Comparison of ENCODE assay signal across 1 cellular context in genomic region chrX:3712080-3712869, GRCh38.
TF ChIP-seq lines count a peak whose summit lies in the region.

No MANE protein-coding gene starts in this region.

TF ChIP-seq in K562, 482 proteins besides CTCF, POLR2A, EP300 and RAD21 (continued from another document):
- peak; percentile 87 for TF ChIP-seq MGA (IDR thresholded peaks at IDR 0.05)
- TF ChIP-seq CCNT2 (IDR thresholded peaks at IDR 0.05; ENCODE audit: borderline replicate concordance, extremely low read depth, insufficient read length, low read depth, low read length) = no peak
- TF ChIP-seq RBFOX2 (IDR thresholded peaks at IDR 0.05; ENCODE audit: low read depth, low read length) = peak; percentile 52
- TF ChIP-seq ZNF398 (CRISPR knock-in tag; IDR thresholded peaks at IDR 0.05) = no peak
- TF ChIP-seq CREB1 (IDR thresholded peaks at IDR 0.05) = no peak
- TF ChIP-seq CREB1 (CRISPR knock-in tag; IDR thresholded peaks at IDR 0.05) = peak; percentile 8; the same call in 1 of the 2 replicates
- TF ChIP-seq SMARCA4 (IDR thresholded peaks at IDR 0.05) = no peak
- TF ChIP-seq ZNF592 (IDR thresholded peaks at IDR 0.05) = 0 out of 2 replicates have a peak, but pooled peaks have one; percentile 33
- peak; percentile 87 for TF ChIP-seq L3MBTL2 (IDR thresholded peaks at IDR 0.05)
- TF ChIP-seq HNRNPK (IDR thresholded peaks at IDR 0.05; ENCODE audit: low read depth, low read length, poor library complexity, severe bottlenecking) = no peak
